ENCODE assay signal across 20 cellular contexts in the genomic region with DNA sequence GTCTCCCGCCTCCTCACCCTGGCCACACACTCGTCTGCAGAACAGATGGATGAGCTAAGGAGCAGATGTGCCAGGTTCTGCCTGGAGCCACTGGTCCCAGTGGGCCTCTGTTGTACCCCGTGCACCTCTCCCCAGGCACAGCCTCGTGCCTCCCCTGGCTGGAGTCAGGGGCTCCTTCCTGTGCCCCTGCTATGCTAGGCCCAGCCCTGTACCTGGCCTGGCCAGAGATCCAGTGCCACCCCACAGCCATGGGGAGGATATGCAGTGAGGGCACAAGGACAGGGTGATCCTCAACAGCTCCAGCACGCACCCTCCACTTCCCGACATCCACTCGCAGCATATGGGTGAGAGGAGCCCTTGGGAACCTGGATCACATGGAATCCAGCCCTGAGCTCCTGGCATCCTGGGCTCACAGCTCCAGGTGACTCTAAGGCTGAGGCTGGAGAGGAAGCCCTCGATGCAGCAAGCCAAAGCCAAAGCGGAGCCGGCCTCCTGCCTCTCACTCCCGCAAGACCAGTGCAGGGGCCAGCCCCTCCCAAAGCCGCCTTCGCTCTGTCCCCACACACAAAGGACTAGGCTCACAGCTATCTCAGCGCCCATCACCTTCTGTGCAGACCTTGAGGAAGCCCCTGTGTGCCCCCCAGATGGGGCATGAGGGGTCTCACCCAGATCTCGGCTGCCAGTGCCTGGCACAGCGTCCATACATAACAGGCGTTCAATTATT. TPM values are rescaled to one million over a fixed set of nuclear protein-coding genes. Genes with fewer than 3 reads are reported as not detected.
A peak's percentile ranks its signal among the peaks of the same experiment; 100 is the strongest.
DNase-seq lines count a peak whose midpoint lies in the region; ATAC-seq, FAIRE-seq and TF ChIP-seq lines count a peak whose summit lies in the region.
"Had no signal": no experiment of that assay in that cellular context is flagged by ENCODE, and none has a peak within 500 bp of the region (broad histone marks: within the 10 kb centered on the region; RNA-seq: fewer than 3 reads in every experiment).

No MANE protein-coding gene starts in this region.

- intact Hi-C loops in CD14-positive monocyte (cut with micrococcal nuclease) (no loop called here), kidney (cut with DNase I) (no loop called here), sigmoid colon (cut with DNase I) (no loop called here), esophagus muscularis mucosa (cut with DNase I) (no loop called here)

- CTCF ChIA-PET in WTC11 (lab: Charles Lee), result no interaction called here

- H3K27ac ChIP-seq in kidney (ENCODE audit: low read depth in 2 of 2, low read length in 2 of 2) (no peak overlapping the region), sigmoid colon (no peak overlapping the region), esophagus muscularis mucosa (replicated peaks in 1 of 4) (no peak overlapping the region)
- H3K27ac ChIP-seq: SK-N-MC had no signal

- peaks cover 0 to 4% (median 0%) of the 10 kb centered on the region in 7 donors for H3K9me3 Mint-ChIP-seq in CD14-positive monocyte
- peaks cover 4% of the 10 kb centered on the region; the same call in 1 of the 2 replicates for H3K9me3 Mint-ChIP-seq in WTC11

- POLR2A ChIA-PET in WTC11 (lab: Charles Lee), result interaction anchor here (0.7 kb wide), 1 partner anchor 182 kb away, joined by 3 read pairs; a partner anchor contains a TSS

- no peak overlapping the region for H3K4me3 Mint-ChIP-seq in CD14-positive monocyte
- no peak overlapping the region for H3K4me3 Mint-ChIP-seq in WTC11

- ATAC-seq in HG03442 (IDR thresholded peaks at IDR 0.05; ENCODE audit: unreplicated experiment) (no peak), WTC11 (no peak)

- no peaks in the 10 kb centered on the region for H3K4me1 ChIP-seq in kidney (ENCODE audit: control insufficient read depth in 1 of 2, insufficient read depth in 1 of 2, low read depth in 1 of 2, low read length in 2 of 2)
- no peaks in the 10 kb centered on the region for H3K4me1 ChIP-seq in sigmoid colon
- H3K4me1 ChIP-seq in esophagus muscularis mucosa, result no peaks in the 10 kb centered on the region

- no peak overlapping the region for H3K4me3 ChIP-seq in kidney (ENCODE audit: low read length in 2 of 2)
- H3K4me3 ChIP-seq in sigmoid colon, result no peak overlapping the region
- H3K4me3 ChIP-seq in esophagus muscularis mucosa, result no peak overlapping the region
- H3K4me3 ChIP-seq: SK-N-MC had no signal

- H3K4me1 Mint-ChIP-seq in CD14-positive monocyte (no peaks in the 10 kb centered on the region), WTC11 (no peaks in the 10 kb centered on the region)

- H3K9ac ChIP-seq in kidney (ENCODE audit: low read length in 2 of 2), result no peak overlapping the region

- no peaks in the 10 kb centered on the region for H3K36me3 Mint-ChIP-seq in CD14-positive monocyte
- no peaks in the 10 kb centered on the region for H3K36me3 Mint-ChIP-seq in WTC11

- WGBS in sigmoid colon, 2 donors, result 82 to 88% methylated on average over 17 of the region's 17 CpGs
- WGBS in esophagus muscularis mucosa, result 90% methylated on average over 16 of the region's 17 CpGs

- H3K27me3 Mint-ChIP-seq in CD14-positive monocyte (ENCODE audit: low read depth in 3 of 3) (peaks cover 4 to 10% (median 5%) of the 10 kb centered on the region in 3 donors), WTC11 (ENCODE audit: low read depth) (no peaks in the 10 kb centered on the region)

- DNase-seq in CD14-positive monocyte (ENCODE audit: low spot score) (peak; percentile 38), DMS 273 (lab: John Stamatoyannopoulos, UW; ENCODE audit: unreplicated experiment) (peak; percentile 64), kidney (peak; percentile 55), sigmoid colon (peak; percentile 59), esophagus muscularis mucosa (ENCODE audit: extremely low spot score) (no peak), WTC11 (ENCODE audit: low spot score) (no peak)
- DNase-seq: AML-193; GF-D8; HCEC 1CT; MM.1S; NCI-H1092; NCI-H1436 treated with DMSO at 0.1 percent for 48 hours; NCI-H2081; NCI-H510A; NCI-H748 treated with DMSO at 0.1 percent for 48 hours; NK-92 treated with Interleukin-12 subunit alpha and Interleukin-12 subunit beta, amount 100 ng/mL, for 24 hours; SHP77 had no signal

- no peaks in the 10 kb centered on the region for H3K27me3 ChIP-seq in sigmoid colon
- H3K27me3 ChIP-seq in esophagus muscularis mucosa, result peaks cover 0 to 18% (median 0%) of the 10 kb centered on the region in 4 donors

- H3K9me3 ChIP-seq in kidney (ENCODE audit: control insufficient read depth in 1 of 2, low read length in 2 of 2) (no peaks in the 10 kb centered on the region), sigmoid colon (no peaks in the 10 kb centered on the region), esophagus muscularis mucosa (no peaks in the 10 kb centered on the region)

- TF ChIP-seq POLR2A in sigmoid colon (IDR thresholded peaks at IDR 0.05), result no peak
- TF ChIP-seq POLR2A in esophagus muscularis mucosa (IDR thresholded peaks at IDR 0.05; ENCODE audit: low read depth), result no peak

- H3K36me3 ChIP-seq in kidney (ENCODE audit: control insufficient read depth in 1 of 2, insufficient read depth in 2 of 2, low read length in 2 of 2), result no peaks in the 10 kb centered on the region
- no peaks in the 10 kb centered on the region for H3K36me3 ChIP-seq in sigmoid colon
- no peaks in the 10 kb centered on the region for H3K36me3 ChIP-seq in esophagus muscularis mucosa

- no peak for FAIRE-seq in kidney (lab: Jason Lieb, UNC)
- FAIRE-seq: RCC 7860 had no signal

- TF ChIP-seq EP300 in sigmoid colon (IDR thresholded peaks at IDR 0.05) (no peak), esophagus muscularis mucosa (IDR thresholded peaks at IDR 0.05) (no peak)

- TF ChIP-seq CTCF in CD14-positive monocyte (IDR thresholded peaks at IDR 0.05) (no peak), kidney (IDR thresholded peaks at IDR 0.05; ENCODE audit: borderline replicate concordance, extremely low read depth, insufficient read depth) (no peak), sigmoid colon (IDR thresholded peaks at IDR 0.05) (no peak), esophagus muscularis mucosa (IDR thresholded peaks at IDR 0.05) (no peak), WTC11 (IDR thresholded peaks at IDR 0.05) (no peak)

- no peak overlapping the region for H3K27ac Mint-ChIP-seq in CD14-positive monocyte
- no peak overlapping the region for H3K27ac Mint-ChIP-seq in WTC11

TF ChIP-seq in WTC11, 78 proteins besides CTCF, POLR2A, EP300 and RAD21:
- TF ChIP-seq CREM (CRISPR knock-in tag; IDR thresholded peaks at IDR 0.05) (no peak), CREB1 (CRISPR knock-in tag; IDR thresholded peaks at IDR 0.05) (no peak), TP53 (CRISPR knock-in tag; IDR thresholded peaks at IDR 0.05) (no peak)
- TF ChIP-seq, protein P1, sequence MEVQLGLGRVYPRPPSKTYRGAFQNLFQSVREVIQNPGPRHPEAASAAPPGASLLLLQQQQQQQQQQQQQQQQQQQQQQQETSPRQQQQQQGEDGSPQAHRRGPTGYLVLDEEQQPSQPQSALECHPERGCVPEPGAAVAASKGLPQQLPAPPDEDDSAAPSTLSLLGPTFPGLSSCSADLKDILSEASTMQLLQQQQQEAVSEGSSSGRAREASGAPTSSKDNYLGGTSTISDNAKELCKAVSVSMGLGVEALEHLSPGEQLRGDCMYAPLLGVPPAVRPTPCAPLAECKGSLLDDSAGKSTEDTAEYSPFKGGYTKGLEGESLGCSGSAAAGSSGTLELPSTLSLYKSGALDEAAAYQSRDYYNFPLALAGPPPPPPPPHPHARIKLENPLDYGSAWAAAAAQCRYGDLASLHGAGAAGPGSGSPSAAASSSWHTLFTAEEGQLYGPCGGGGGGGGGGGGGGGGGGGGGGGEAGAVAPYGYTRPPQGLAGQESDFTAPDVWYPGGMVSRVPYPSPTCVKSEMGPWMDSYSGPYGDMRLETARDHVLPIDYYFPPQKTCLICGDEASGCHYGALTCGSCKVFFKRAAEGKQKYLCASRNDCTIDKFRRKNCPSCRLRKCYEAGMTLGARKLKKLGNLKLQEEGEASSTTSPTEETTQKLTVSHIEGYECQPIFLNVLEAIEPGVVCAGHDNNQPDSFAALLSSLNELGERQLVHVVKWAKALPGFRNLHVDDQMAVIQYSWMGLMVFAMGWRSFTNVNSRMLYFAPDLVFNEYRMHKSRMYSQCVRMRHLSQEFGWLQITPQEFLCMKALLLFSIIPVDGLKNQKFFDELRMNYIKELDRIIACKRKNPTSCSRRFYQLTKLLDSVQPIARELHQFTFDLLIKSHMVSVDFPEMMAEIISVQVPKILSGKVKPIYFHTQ (CRISPR knock-in tag; IDR thresholded peaks at IDR 0.05), result no peak
- TF ChIP-seq, protein P2, sequence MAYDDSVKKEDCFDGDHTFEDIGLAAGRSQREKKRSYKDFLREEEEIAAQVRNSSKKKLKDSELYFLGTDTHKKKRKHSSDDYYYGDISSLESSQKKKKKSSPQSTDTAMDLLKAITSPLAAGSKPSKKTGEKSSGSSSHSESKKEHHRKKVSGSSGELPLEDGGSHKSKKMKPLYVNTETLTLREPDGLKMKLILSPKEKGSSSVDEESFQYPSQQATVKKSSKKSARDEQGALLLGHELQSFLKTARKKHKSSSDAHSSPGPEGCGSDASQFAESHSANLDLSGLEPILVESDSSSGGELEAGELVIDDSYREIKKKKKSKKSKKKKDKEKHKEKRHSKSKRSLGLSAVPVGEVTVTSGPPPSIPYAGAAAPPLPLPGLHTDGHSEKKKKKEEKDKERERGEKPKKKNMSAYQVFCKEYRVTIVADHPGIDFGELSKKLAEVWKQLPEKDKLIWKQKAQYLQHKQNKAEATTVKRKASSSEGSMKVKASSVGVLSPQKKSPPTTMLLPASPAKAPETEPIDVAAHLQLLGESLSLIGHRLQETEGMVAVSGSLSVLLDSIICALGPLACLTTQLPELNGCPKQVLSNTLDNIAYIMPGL (CRISPR knock-in tag; IDR thresholded peaks at IDR 0.05), result no peak
- TF ChIP-seq, protein P3, sequence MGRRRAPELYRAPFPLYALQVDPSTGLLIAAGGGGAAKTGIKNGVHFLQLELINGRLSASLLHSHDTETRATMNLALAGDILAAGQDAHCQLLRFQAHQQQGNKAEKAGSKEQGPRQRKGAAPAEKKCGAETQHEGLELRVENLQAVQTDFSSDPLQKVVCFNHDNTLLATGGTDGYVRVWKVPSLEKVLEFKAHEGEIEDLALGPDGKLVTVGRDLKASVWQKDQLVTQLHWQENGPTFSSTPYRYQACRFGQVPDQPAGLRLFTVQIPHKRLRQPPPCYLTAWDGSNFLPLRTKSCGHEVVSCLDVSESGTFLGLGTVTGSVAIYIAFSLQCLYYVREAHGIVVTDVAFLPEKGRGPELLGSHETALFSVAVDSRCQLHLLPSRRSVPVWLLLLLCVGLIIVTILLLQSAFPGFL (CRISPR knock-in tag; IDR thresholded peaks at IDR 0.05; ENCODE audit: borderline replicate concordance), result no peak
TF ChIP-seq in WTC11: peak in this region for 0.

RNA-seq across cellular contexts. Expression of a gene that starts 23.7 kb away (rescaled TPM):
- polyA plus RNA-seq in CD14-positive monocyte, result under 1 TPM in 1 of 2 donors, not detected in 1; 0.74 TPM
- total RNA-seq in kidney, result 13.6 TPM
- polyA plus RNA-seq in kidney (ENCODE audit: insufficient read depth, low read depth, low replicate concordance), result 2.0 TPM
- 10 to 100 TPM in 3 of 4 donors, 1 to 10 TPM in 1; 9.2 to 33.2 (median 14.6) TPM for total RNA-seq in sigmoid colon
- polyA plus RNA-seq in sigmoid colon, result 1 to 10 TPM in 2 of 3 donors, under 1 TPM in 1; 0.69 to 5.9 (median 1.2) TPM
- 10 to 100 TPM; 17.8 to 31.8 (median 21.4) TPM for total RNA-seq in esophagus muscularis mucosa
- total RNA-seq in WTC11 (2021), result 6.9 to 11.2 TPM (median 9.0 TPM) in 3 replicates

Comparison
In these comparisons a context has a peak if more than half of its experiments do, and no peak if none do; other contexts are left out.
1. DNase-seq: peak in CD14-positive monocyte (single experiment), DMS 273 (single experiment), kidney (single experiment) and sigmoid colon (single experiment); none in esophagus muscularis mucosa (single experiment) and WTC11 (single experiment).